ENCODE assay signal across 2 cellular contexts in genomic region chr1:244329591-244330317, GRCh38.
TF ChIP-seq lines count a peak whose summit lies in the region.

No MANE protein-coding gene starts in this region.

TF ChIP-seq in H1, 55 proteins besides CTCF, POLR2A, EP300 and RAD21 (continued from another document):
- no peak for TF ChIP-seq JUND (IDR thresholded peaks at IDR 0.05; ENCODE audit: low read length)
- TF ChIP-seq USF2 (IDR thresholded peaks at IDR 0.05; ENCODE audit: low read length): no peak
- TF ChIP-seq SP4 (IDR thresholded peaks at IDR 0.05; ENCODE audit: low read length): no peak

TF ChIP-seq in HepG2, 621 proteins besides CTCF, POLR2A, EP300 and RAD21:
- peak; percentile 1; the same call in 1 of the 2 replicates for TF ChIP-seq CEBPB (IDR thresholded peaks at IDR 0.05; ENCODE audit: borderline replicate concordance, low read depth, low read length)
- no peak for TF ChIP-seq ZNF253 (CRISPR knock-in tag; IDR thresholded peaks at IDR 0.05; ENCODE audit: borderline replicate concordance)
- no peak for TF ChIP-seq ZFP82 (CRISPR knock-in tag; IDR thresholded peaks at IDR 0.05; ENCODE audit: borderline replicate concordance)
TF ChIP-seq in HepG2: peak in this region for 1.
